In genomic region chr9:109098221-109098959, GRCh38 we compare ENCODE assay signal across 8 cellular contexts. TPM values are rescaled to one million over a fixed set of nuclear protein-coding genes. Genes with fewer than 3 reads are reported as not detected.
DNase-seq lines count a peak whose midpoint lies in the region; ATAC-seq, FAIRE-seq and TF ChIP-seq lines count a peak whose summit lies in the region.

No MANE protein-coding gene starts in this region.

- H3K4me2 ChIP-seq in keratinocyte (ENCODE audit: control insufficient read depth, extremely low read depth, insufficient read depth, low read depth, low read length): peak overlapping the region; percentile 59

- no peak for FAIRE-seq in keratinocyte (lab: Jason Lieb, UNC)

- H2AFZ ChIP-seq in keratinocyte (ENCODE audit: control insufficient read depth, low read length): no peak overlapping the region

- H4K20me1 ChIP-seq in keratinocyte (ENCODE audit: control insufficient read depth, extremely low read depth, insufficient read depth, low read length): peaks cover 2% of the 10 kb centered on the region

- intact Hi-C loops in testis (cut with DNase I; ENCODE audit: low total_unique reads): no loop called here

- peaks cover 5% of the 10 kb centered on the region for H3K9me1 ChIP-seq in keratinocyte (ENCODE audit: control insufficient read depth, extremely low read depth, insufficient read depth, low read length)

- H3K9me3 ChIP-seq in keratinocyte (ENCODE audit: control insufficient read depth, low read depth, low read length) (no peaks in the 10 kb centered on the region), testis (no peaks in the 10 kb centered on the region)

- H3K79me2 ChIP-seq in keratinocyte (ENCODE audit: control insufficient read depth, insufficient read depth, low read length): peaks cover 82% of the 10 kb centered on the region

- DNase-seq in GM03348 (ENCODE audit: low spot score) (peak; percentile 61), LHCN-M2 (ENCODE audit: low read depth) (peak; percentile 95), astrocyte of the hippocampus (ENCODE audit: low read depth, low spot score) (peak; percentile 92), keratinocyte (ENCODE audit: low read depth, low spot score) (no peak), testis (peak; percentile 61), RWPE1 (ENCODE audit: low spot score) (no peak)
- no peak for DNase-seq in central memory CD4-positive, alpha-beta T cell

- POLR2A ChIA-PET in RWPE1 (lab: Yijun Ruan, JAX; ENCODE audit: low non-redundant PET): no interaction called here

- TF ChIP-seq CTCF in keratinocyte (optimal IDR thresholded peaks at IDR 0.05 in 1 of 3, IDR thresholded peaks at IDR 0.05 in 1 of 3, conservative IDR thresholded peaks at IDR 0.05 in 1 of 3; ENCODE audit: extremely low read depth in 1 of 3, insufficient read depth in 2 of 3, low read length in 3 of 3) (peak in 2 of 3 experiments; percentile 20 to 23), testis (IDR thresholded peaks at IDR 0.05) (no peak), RWPE1 (conservative IDR thresholded peaks at IDR 0.05; ENCODE audit: low read depth) (no peak)

- H3K36me3 ChIP-seq in keratinocyte (ENCODE audit: control insufficient read depth in 2 of 2, extremely low read depth in 1 of 2, insufficient read depth in 2 of 2, low read length in 2 of 2): peaks cover 5 to 7% of the 10 kb centered on the region in 2 experiments
- H3K36me3 ChIP-seq in testis (ENCODE audit: low read depth, missing control alignments): no peaks in the 10 kb centered on the region

- H3K4me3 ChIP-seq in keratinocyte (ENCODE audit: control insufficient read depth in 2 of 3, extremely low read depth in 1 of 3, insufficient read depth in 2 of 3, low read depth in 1 of 3, low read length in 3 of 3) (no peak overlapping the region), testis (no peak overlapping the region)

- ATAC-seq in GM19397 (IDR thresholded peaks at IDR 0.05; ENCODE audit: unreplicated experiment): no peak

- H3K27me3 ChIP-seq in keratinocyte (ENCODE audit: control insufficient read depth, extremely low read depth, insufficient read depth, low read length): no peaks in the 10 kb centered on the region
- H3K27me3 ChIP-seq in testis: no peaks in the 10 kb centered on the region

- H3K9ac ChIP-seq in keratinocyte (ENCODE audit: control insufficient read depth, extremely low read depth, insufficient read depth, low read length): peak overlapping the region; percentile 19

- dilution Hi-C loops in keratinocyte (cut with MboI; ENCODE audit: extremely low pct_ligation_motif_present, low sequenced_read_pairs): no loop called here

- WGBS in testis, 2 donors: 24 to 39% methylated on average over 3 of the region's 3 CpGs

- H3K4me1 ChIP-seq in keratinocyte (ENCODE audit: control insufficient read depth, extremely low read depth, insufficient read depth, low read length): peaks cover 37% of the 10 kb centered on the region
- peaks cover 61% of the 10 kb centered on the region for H3K4me1 ChIP-seq in testis

- CTCF ChIA-PET in RWPE1 (lab: Yijun Ruan, JAX): interaction anchor here (0.5 to 0.6 kb wide), 2 partner anchors 19 to 1647 kb away, joined by 4 read pairs; no protein-coding TSS in a partner anchor

- TF ChIP-seq POLR2A in testis (IDR thresholded peaks at IDR 0.05): no peak

- H3K27ac ChIP-seq in keratinocyte (ENCODE audit: control insufficient read depth, insufficient read depth, low read length) (peak overlapping the region; percentile 62), testis (peak overlapping the region; percentile 51 to 83), RWPE1 (no peak overlapping the region)

RNA-seq across cellular contexts. Expression of gene TMEM245, which starts 21.4 kb away (rescaled TPM):
- total RNA-seq in LHCN-M2 (2014; rRNA removed) (48.5 and 53.4 TPM in 2 replicates), testis (10 to 100 TPM; 63.6 to 67.6 TPM)
- 21.5 TPM for polyA plus RNA-seq in LHCN-M2 (2012)
- polyA plus RNA-seq in keratinocyte (40.0 to 46.1 TPM (median 41.6 TPM) in 3 replicates), testis (ENCODE audit: insufficient read depth, low read depth, low replicate concordance) (44.9 TPM)
- 7.0 TPM for polyA plus RNA-seq in keratinocyte (2011; ENCODE audit: low read depth)
- 12.6 and 23.7 TPM in 2 replicates for polyA plus RNA-seq in keratinocyte (2011; cell fraction: cytosol; rRNA removed)
- 56.7 and 60.9 TPM in 2 replicates for polyA plus RNA-seq in keratinocyte (2011; cell fraction: nucleus; rRNA removed)
- polyA plus RNA-seq in keratinocyte (2012; ENCODE audit: low replicate concordance): 14.0 and 27.5 TPM in 2 replicates
- 74.8 to 108 TPM (median 101 TPM) in 3 replicates for polyA minus RNA-seq in keratinocyte
- 33.6 TPM for polyA minus RNA-seq in keratinocyte (2011; cell fraction: cytosol; rRNA and poly(A)+ RNA removed)
- polyA minus RNA-seq in keratinocyte (2011; cell fraction: nucleus; rRNA and poly(A)+ RNA removed): 82.5 and 161 TPM in 2 replicates

Comparison
In these comparisons a context has a peak if more than half of its experiments do, and no peak if none do; other contexts are left out.
1. DNase-seq: peak in GM03348 (single experiment), LHCN-M2 (single experiment), astrocyte of the hippocampus (single experiment) and testis (single experiment); none in keratinocyte (single experiment), RWPE1 (single experiment) and central memory CD4-positive, alpha-beta T cell (single experiment).
2. CTCF ChIP-seq: peak in keratinocyte (2 of 3); none in testis (0 of 3) and RWPE1 (single experiment).